8 cellular contexts compared by ENCODE assay signal in the genomic region with DNA sequence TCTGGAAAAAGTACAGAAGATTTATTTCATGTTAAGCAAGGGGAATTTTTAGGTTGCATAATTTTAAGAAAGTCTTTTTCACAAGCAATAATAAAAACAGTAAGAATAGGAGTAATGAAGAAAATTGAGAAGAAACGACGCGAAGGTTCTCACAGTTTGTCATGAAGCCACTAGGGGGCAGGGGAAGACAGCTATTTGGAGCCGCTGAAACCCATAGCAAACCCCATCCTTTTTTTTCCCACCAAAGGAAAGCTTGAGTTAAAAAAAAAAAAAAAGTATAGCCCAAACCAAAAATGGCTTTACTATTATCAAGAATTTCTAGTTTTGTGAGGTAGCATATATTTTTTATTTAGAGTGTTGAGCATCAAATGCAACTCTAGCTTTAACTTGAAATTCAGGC.
A peak's percentile ranks its signal among the peaks of the same experiment; 100 is the strongest.
DNase-seq lines count a peak whose midpoint lies in the region; ATAC-seq and TF ChIP-seq lines count a peak whose summit lies in the region.

No MANE protein-coding gene starts in this region.

- peaks cover 60% of the 10 kb centered on the region for H3K27me3 ChIP-seq in foreskin keratinocyte

- TF ChIP-seq CTCF in foreskin keratinocyte (conservative IDR thresholded peaks at IDR 0.05) = peak; percentile 87

- DNase-seq in DMS153 treated with DMSO at 0.1 percent for 48 hours (lab: John Stamatoyannopoulos, UW; ENCODE audit: unreplicated experiment) (peak; percentile 41), NCI-H774 (lab: John Stamatoyannopoulos, UW) (peak; percentile 56), activated T-cell treated with anti-CD3 and anti-CD28 coated beads for 4 hours (peak; percentile 41), foreskin keratinocyte (peak; percentile 7 to 22), pons (ENCODE audit: low spot score) (peak; percentile 70)

- ATAC-seq in HG02610 (IDR thresholded peaks at IDR 0.05; ENCODE audit: unreplicated experiment) (peak; percentile 48), foreskin keratinocyte (peak; percentile 33), HG02884 (IDR thresholded peaks at IDR 0.05; ENCODE audit: unreplicated experiment) (no peak), GM18517 (IDR thresholded peaks at IDR 0.05; ENCODE audit: unreplicated experiment) (no peak)

- no peaks in the 10 kb centered on the region for H3K4me1 ChIP-seq in foreskin keratinocyte

- H3K27ac ChIP-seq in foreskin keratinocyte = no peak overlapping the region

Comparison
In these comparisons a context has a peak if more than half of its experiments do, and no peak if none do; other contexts are left out.
1. DNase-seq: peak in every context shown above with its lines; median percentile 70 in pons; 56 in NCI-H774; 41 in DMS153 treated with DMSO at 0.1 percent for 48 hours; 41 in activated T-cell treated with anti-CD3 and anti-CD28 coated beads for 4 hours; 14 in foreskin keratinocyte.
2. ATAC-seq: peak in HG02610 (single experiment) and foreskin keratinocyte (single experiment); none in HG02884 (single experiment) and GM18517 (single experiment).